In the genomic region with DNA sequence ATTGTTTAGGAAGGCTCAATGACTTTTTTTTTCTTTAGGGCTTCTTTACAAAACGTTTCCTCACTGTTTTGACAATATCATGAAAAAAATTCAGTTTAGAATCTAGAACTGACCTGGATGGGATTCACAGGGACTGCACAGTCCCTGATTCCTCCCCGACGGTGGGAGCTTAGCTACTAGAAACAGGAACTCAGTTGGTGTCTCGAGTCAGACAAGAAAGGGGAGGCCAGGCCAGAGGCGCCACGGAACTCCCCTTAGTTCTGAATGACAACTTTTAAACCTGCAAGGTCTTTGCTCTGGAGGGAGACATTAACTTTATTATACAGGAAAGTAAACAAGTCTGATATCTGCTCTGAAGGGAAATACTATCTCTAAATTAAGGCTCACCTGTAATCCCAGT, we compare ENCODE assay signal across 16 cellular contexts. TPM values are rescaled to one million over a fixed set of nuclear protein-coding genes. Genes with fewer than 3 reads are reported as not detected.
A peak's percentile ranks its signal among the peaks of the same experiment; 100 is the strongest.
DNase-seq lines count a peak whose midpoint lies in the region; TF ChIP-seq lines count a peak whose summit lies in the region.
"Had no signal": no experiment of that assay in that cellular context is flagged by ENCODE, and none has a peak within 500 bp of the region (broad histone marks: within the 10 kb centered on the region; RNA-seq: fewer than 3 reads in every experiment).

No MANE protein-coding gene starts in this region.

- peaks cover 16% of the 10 kb centered on the region for H3K36me3 Mint-ChIP-seq in activated T-cell treated with anti-CD3 and anti-CD28 coated beads, Interleukin-2, amount 50 U/mL, for 24 hours (ENCODE audit: low read depth)
- H3K36me3 Mint-ChIP-seq in activated naive CD8-positive, alpha-beta T cell treated with anti-CD3 and anti-CD28 coated beads for 36 hours = peaks cover 18% of the 10 kb centered on the region
- peaks cover 10% of the 10 kb centered on the region for H3K36me3 Mint-ChIP-seq in neural crest cell (ENCODE audit: low read depth)

- TF ChIP-seq CTCF in GM12865 (IDR thresholded peaks at IDR 0.05; ENCODE audit: insufficient read depth, low read depth, low read length, missing control alignments) (no peak), neural crest cell (conservative IDR thresholded peaks at IDR 0.05) (no peak), GM10266 (IDR thresholded peaks at IDR 0.05; ENCODE audit: control insufficient read depth, insufficient read depth, low read depth, missing control alignments) (no peak)

- H3K9me3 Mint-ChIP-seq in activated T-cell treated with anti-CD3 and anti-CD28 coated beads, Interleukin-2, amount 50 U/mL, for 24 hours = no peaks in the 10 kb centered on the region
- H3K9me3 Mint-ChIP-seq in activated naive CD8-positive, alpha-beta T cell treated with anti-CD3 and anti-CD28 coated beads for 36 hours = no peaks in the 10 kb centered on the region
- peaks cover 2% of the 10 kb centered on the region for H3K9me3 Mint-ChIP-seq in neural crest cell
- H3K9me3 Mint-ChIP-seq: HFFc6 had no signal

- peak overlapping the region; percentile 75 for H3K27ac Mint-ChIP-seq in activated T-cell treated with anti-CD3 and anti-CD28 coated beads, Interleukin-2, amount 50 U/mL, for 24 hours
- peak overlapping the region; percentile 67 for H3K27ac Mint-ChIP-seq in activated naive CD8-positive, alpha-beta T cell treated with anti-CD3 and anti-CD28 coated beads for 36 hours
- peak overlapping the region; percentile 29 for H3K27ac Mint-ChIP-seq in neural crest cell (ENCODE audit: unreplicated experiment)
- H3K27ac Mint-ChIP-seq: HFFc6 had no signal

- no peak overlapping the region for H3K4me3 Mint-ChIP-seq in activated T-cell treated with anti-CD3 and anti-CD28 coated beads, Interleukin-2, amount 50 U/mL, for 24 hours
- no peak overlapping the region for H3K4me3 Mint-ChIP-seq in activated naive CD8-positive, alpha-beta T cell treated with anti-CD3 and anti-CD28 coated beads for 36 hours
- H3K4me3 Mint-ChIP-seq in neural crest cell = no peak overlapping the region
- H3K4me3 Mint-ChIP-seq: CD8-positive, alpha-beta memory T cell; HFFc6 had no signal

- no peak for DNase-seq in activated T-cell treated with anti-CD3 and anti-CD28 coated beads, Interleukin-2, amount 50 U/mL, for 24 hours
- no peak for DNase-seq in activated T-cell treated with anti-CD3 and anti-CD28 coated beads for 4 hours
- DNase-seq in GM12865 (ENCODE audit: low read depth) = peak; percentile 18
- no peak for DNase-seq in activated naive CD8-positive, alpha-beta T cell treated with anti-CD3 and anti-CD28 coated beads for 36 hours
- DNase-seq in neural crest cell (ENCODE audit: low read depth, low spot score) = no peak
- DNase-seq in globus pallidus (ENCODE audit: low spot score) = no peak
- no peak for DNase-seq in GM10266 (ENCODE audit: extremely low spot score)
- DNase-seq: AML-193; CD8-positive, alpha-beta memory T cell; GF-D8; HFFc6; MG63; NCI-H1105 treated with DMSO at 0.1 percent for 48 hours; NCI-H187; NCI-H2171 treated with DMSO at 0.1 percent for 48 hours; NCI-H774 had no signal

- H3K27me3 Mint-ChIP-seq in activated T-cell treated with anti-CD3 and anti-CD28 coated beads, Interleukin-2, amount 50 U/mL, for 24 hours = no peaks in the 10 kb centered on the region
- no peaks in the 10 kb centered on the region for H3K27me3 Mint-ChIP-seq in activated naive CD8-positive, alpha-beta T cell treated with anti-CD3 and anti-CD28 coated beads for 36 hours
- no peaks in the 10 kb centered on the region for H3K27me3 Mint-ChIP-seq in neural crest cell (ENCODE audit: low read depth)
- H3K27me3 Mint-ChIP-seq: CD8-positive, alpha-beta memory T cell had no signal

- H3K4me3 ChIP-seq in GM12865 (ENCODE audit: low read depth, low read length) = no peak overlapping the region
- H3K4me3 ChIP-seq: MG63 had no signal

- H3K4me1 Mint-ChIP-seq in activated T-cell treated with anti-CD3 and anti-CD28 coated beads, Interleukin-2, amount 50 U/mL, for 24 hours (ENCODE audit: low read depth) = peaks cover 33% of the 10 kb centered on the region
- H3K4me1 Mint-ChIP-seq in activated naive CD8-positive, alpha-beta T cell treated with anti-CD3 and anti-CD28 coated beads for 36 hours = peaks cover 21% of the 10 kb centered on the region
- no peaks in the 10 kb centered on the region for H3K4me1 Mint-ChIP-seq in neural crest cell

RNA-seq across cellular contexts. Expression of a gene that starts 45.4 kb away (rescaled TPM):
- total RNA-seq in activated naive CD8-positive, alpha-beta T cell treated with anti-CD3 and anti-CD28 coated beads for 36 hours = 10 to 100 TPM; 74.4 to 75.3 TPM
- total RNA-seq in neural crest cell = 43.1 and 46.8 TPM in 2 replicates
